ENCODE assay signal across 23 cellular contexts in the genomic region with DNA sequence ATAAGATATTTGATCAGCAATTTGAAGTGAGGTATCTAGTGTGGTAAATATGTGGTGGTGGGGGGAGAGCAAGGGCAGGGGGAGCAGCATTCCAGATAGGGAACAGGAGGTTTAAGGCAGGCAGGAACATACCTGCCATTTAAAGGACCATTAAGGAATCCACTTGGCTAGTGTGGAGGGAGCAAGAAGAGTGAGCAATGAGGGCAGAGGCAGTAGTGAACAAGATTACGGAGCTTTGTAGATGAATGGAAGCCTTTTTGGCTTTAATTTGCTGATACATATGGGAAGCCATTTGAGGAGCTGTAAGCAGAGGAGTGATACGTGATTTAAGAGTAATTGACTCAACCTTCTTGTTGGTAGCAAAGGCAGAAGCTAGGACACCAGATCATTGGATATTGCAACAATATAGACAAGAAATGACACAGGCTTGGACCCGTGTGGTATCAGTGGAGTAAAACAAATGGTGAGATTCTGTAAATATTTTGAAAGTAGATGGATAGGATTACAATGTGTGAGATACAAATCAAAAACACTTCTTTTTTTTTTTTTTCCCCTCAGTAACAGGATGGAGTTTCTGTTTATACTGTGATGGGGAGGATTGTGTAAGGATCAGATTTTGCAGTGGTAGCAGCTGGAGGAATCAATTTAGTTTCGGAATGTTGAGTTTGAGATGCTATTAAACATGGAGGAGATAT.
DNase-seq lines count a peak whose midpoint lies in the region; ATAC-seq, FAIRE-seq and TF ChIP-seq lines count a peak whose summit lies in the region.
"Had no signal": no experiment of that assay in that cellular context is flagged by ENCODE, and none has a peak within 500 bp of the region (broad histone marks: within the 10 kb centered on the region; RNA-seq: fewer than 3 reads in every experiment).

No MANE protein-coding gene starts in this region.

- H3K4me1 ChIP-seq in left lung (no peaks in the 10 kb centered on the region), kidney (ENCODE audit: control insufficient read depth in 1 of 2, insufficient read depth in 1 of 2, low read depth in 1 of 2, low read length in 2 of 2) (no peaks in the 10 kb centered on the region)
- H3K4me1 ChIP-seq: BLaER1 had no signal

- DNase-seq in NCI-H748 (lab: John Stamatoyannopoulos, UW; ENCODE audit: unreplicated experiment) (peak; percentile 14), NCI-H748 treated with DMSO at 0.1 percent for 48 hours (lab: John Stamatoyannopoulos, UW) (no peak), choroid plexus epithelial cell (ENCODE audit: low read depth) (peak; percentile 15), left lung (no peak), kidney (no peak), NCI-H226 (no peak)
- DNase-seq: 8988T; Calu3; CD8-positive, alpha-beta T cell; DMS79; Kasumi-1; NCI-H1092 treated with DMSO at 0.1 percent for 48 hours; NCI-H146; NCI-H2029 treated with DMSO at 0.1 percent for 48 hours; NCI-H510A; NCI-H82; RPMI8226; SHP77 treated with DMSO at 0.1 percent for 48 hours; SK-N-SH had no signal

- H3K9ac ChIP-seq in kidney (ENCODE audit: low read length in 2 of 2): no peak overlapping the region
- H3K9ac ChIP-seq: BLaER1, SK-N-SH had no signal

- no peaks in the 10 kb centered on the region for H3K9me3 ChIP-seq in left lung
- no peaks in the 10 kb centered on the region for H3K9me3 ChIP-seq in kidney (ENCODE audit: control insufficient read depth in 1 of 2, low read length in 2 of 2)
- H3K9me3 ChIP-seq: BLaER1, SK-N-SH had no signal

- no peak overlapping the region for H3K4me3 ChIP-seq in choroid plexus epithelial cell (ENCODE audit: low read depth, low read length)
- H3K4me3 ChIP-seq in left lung: no peak overlapping the region
- no peak overlapping the region for H3K4me3 ChIP-seq in kidney (ENCODE audit: low read length in 2 of 2)
- H3K4me3 ChIP-seq: BLaER1 had no signal

- H3K27ac ChIP-seq in left lung (no peak overlapping the region), kidney (ENCODE audit: low read depth in 2 of 2, low read length in 2 of 2) (no peak overlapping the region)
- H3K27ac ChIP-seq: BLaER1 had no signal

- H3K36me3 ChIP-seq in left lung (peaks cover 0 to 12% of the 10 kb centered on the region in 2 donors), kidney (ENCODE audit: control insufficient read depth in 1 of 2, insufficient read depth in 2 of 2, low read length in 2 of 2) (peaks cover 0 to 8% of the 10 kb centered on the region in 2 donors)

- TF ChIP-seq CTCF in choroid plexus epithelial cell (conservative IDR thresholded peaks at IDR 0.05; ENCODE audit: low read depth, low read length): no peak
- TF ChIP-seq CTCF in left lung (IDR thresholded peaks at IDR 0.05): no peak
- TF ChIP-seq CTCF in kidney (IDR thresholded peaks at IDR 0.05; ENCODE audit: borderline replicate concordance, extremely low read depth, insufficient read depth): no peak

- no peak for FAIRE-seq in kidney (lab: Jason Lieb, UNC)
- FAIRE-seq: H54 had no signal

- intact Hi-C loops in left lung (cut with DNase I) (no loop called here), kidney (cut with DNase I) (no loop called here)

- ATAC-seq in left lung (peak; percentile 14), GM19395 (IDR thresholded peaks at IDR 0.05; ENCODE audit: unreplicated experiment) (no peak), HG03521 (IDR thresholded peaks at IDR 0.05; ENCODE audit: unreplicated experiment) (no peak)
- ATAC-seq: CD8-positive, alpha-beta T cell had no signal

- no peaks in the 10 kb centered on the region for H3K27me3 ChIP-seq in left lung
- H3K27me3 ChIP-seq: BLaER1 had no signal

Comparison
In these comparisons a context has a peak if more than half of its experiments do, and no peak if none do; other contexts are left out.
1. DNase-seq: peak in NCI-H748 (single experiment) and choroid plexus epithelial cell (single experiment); none in NCI-H748 treated with DMSO at 0.1 percent for 48 hours (single experiment), left lung (0 of 2), kidney (single experiment) and NCI-H226 (single experiment).